13 cellular contexts compared by ENCODE assay signal in the genomic region with DNA sequence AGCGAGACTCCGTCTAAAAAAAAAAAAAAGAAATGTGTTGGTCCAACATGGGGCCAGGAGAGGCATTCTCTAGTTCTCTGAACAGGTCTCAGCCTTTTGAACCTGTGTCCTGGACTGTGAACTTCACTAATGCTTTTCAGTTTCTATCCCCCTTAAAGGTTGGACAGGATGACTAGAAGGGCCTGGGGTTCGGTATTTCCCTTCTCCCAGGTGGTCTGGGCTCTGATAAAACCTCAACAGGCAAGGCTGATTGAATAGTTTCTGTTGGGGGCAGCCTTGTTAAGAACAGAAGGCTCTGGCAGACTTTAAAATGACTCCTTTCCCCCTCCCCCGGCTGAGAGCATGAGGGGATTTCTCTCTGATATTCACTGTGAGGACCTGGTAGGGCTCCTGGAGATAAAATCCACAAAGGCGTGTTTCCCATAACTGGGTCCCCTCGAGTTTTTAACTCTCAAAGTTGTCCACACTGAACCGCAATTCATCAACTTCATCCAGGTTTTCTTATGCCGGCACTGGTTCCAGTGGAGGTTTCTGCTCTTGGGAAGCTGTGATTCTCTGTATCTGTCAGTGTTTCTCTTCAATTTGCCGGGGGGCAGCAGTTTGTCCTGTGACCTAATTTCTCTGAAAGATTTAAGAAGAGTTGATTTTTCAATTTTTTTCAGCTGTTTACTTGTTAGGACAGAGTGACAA.
DNase-seq lines count a peak whose midpoint lies in the region; ATAC-seq and TF ChIP-seq lines count a peak whose summit lies in the region.
"Had no signal": no experiment of that assay in that cellular context is flagged by ENCODE, and none has a peak within 500 bp of the region (broad histone marks: within the 10 kb centered on the region; RNA-seq: fewer than 3 reads in every experiment).

No MANE protein-coding gene starts in this region.

- no peak overlapping the region for H3K4me3 Mint-ChIP-seq in WTC11

- H3K9ac ChIP-seq in mammary epithelial cell (ENCODE audit: insufficient read depth, low read length) = no peak overlapping the region
- H3K9ac ChIP-seq: KMS-11 had no signal

- in situ Hi-C loops in mammary epithelial cell (cut with MboI; ENCODE audit: low sequenced_read_pairs in 2 of 2) = no loop called here

- no peak for TF ChIP-seq CTCF in breast epithelium (IDR thresholded peaks at IDR 0.05)
- no peak for TF ChIP-seq CTCF in mammary epithelial cell (conservative IDR thresholded peaks at IDR 0.05 in 1 of 2, IDR thresholded peaks at IDR 0.05 in 1 of 2; ENCODE audit: extremely low read depth in 1 of 2, insufficient read depth in 1 of 2, low read depth in 1 of 2, low read length in 2 of 2)
- TF ChIP-seq CTCF in WTC11 (IDR thresholded peaks at IDR 0.05) = no peak
- no peak for TF ChIP-seq CTCF in omental fat pad (IDR thresholded peaks at IDR 0.05)

- TF ChIP-seq POLR2A in breast epithelium (IDR thresholded peaks at IDR 0.05) = no peak

- peaks cover 9% of the 10 kb centered on the region for H3K4me1 Mint-ChIP-seq in WTC11

- intact Hi-C loops in breast epithelium (cut with DNase I; ENCODE audit: low total_unique reads) = no loop called here
- intact Hi-C loops in mammary epithelial cell (cut with micrococcal nuclease) = no loop called here

- DNase-seq in breast epithelium (ENCODE audit: low spot score in 2 of 2) (peak; percentile 7 to 9), mammary epithelial cell (no peak), WTC11 (ENCODE audit: low spot score) (peak; percentile 6), islet precursor cell (peak; percentile 42), omental fat pad (ENCODE audit: low spot score) (no peak), C1 segment of cervical spinal cord (lab: John Stamatoyannopoulos, UW) (no peak)
- peak; percentile 20 for DNase-seq in stimulated activated CD8-positive, alpha-beta memory T cell treated with anti-CD3 and anti-CD28 coated beads, Interleukin-4, amount 100 ng/mL, for 48 hours
- DNase-seq: NCI-H1092, NCI-H446 treated with DMSO at 0.1 percent for 48 hours, NCI-H748 treated with DMSO at 0.1 percent for 48 hours had no signal

- H3K4me1 ChIP-seq in breast epithelium (no peaks in the 10 kb centered on the region), mammary epithelial cell (ENCODE audit: insufficient read depth, low read length) (no peaks in the 10 kb centered on the region)

- ATAC-seq in WTC11 (no peak), GM21526 (IDR thresholded peaks at IDR 0.05; ENCODE audit: low FRiP score, unreplicated experiment) (no peak), omental fat pad (ENCODE audit: low FRiP score) (no peak)

- CTCF ChIA-PET in mammary epithelial cell (lab: Charles Lee; ENCODE audit: low non-redundant PET) = no interaction called here
- CTCF ChIA-PET in WTC11 (lab: Charles Lee) = no interaction called here

- H3K27me3 ChIP-seq in breast epithelium = no peaks in the 10 kb centered on the region
- no peaks in the 10 kb centered on the region for H3K27me3 ChIP-seq in mammary epithelial cell (ENCODE audit: insufficient read depth, low read length)

- H3K27me3 Mint-ChIP-seq in WTC11 (ENCODE audit: low read depth) = no peaks in the 10 kb centered on the region; the same call in 1 of the 2 replicates

- H3K36me3 ChIP-seq in breast epithelium (no peaks in the 10 kb centered on the region), mammary epithelial cell (ENCODE audit: insufficient read depth, low read length) (no peaks in the 10 kb centered on the region)

- H3K27ac ChIP-seq in breast epithelium = no peak overlapping the region
- H3K27ac ChIP-seq in mammary epithelial cell (ENCODE audit: insufficient read depth, low read depth, low read length) = no peak overlapping the region
- H3K27ac ChIP-seq: C4-2B, KMS-11 had no signal

- peaks cover 3% of the 10 kb centered on the region; the same call in 1 of the 2 replicates for H3K36me3 Mint-ChIP-seq in WTC11

- peaks cover 24% of the 10 kb centered on the region for H3K9me3 Mint-ChIP-seq in WTC11

- H4K20me1 ChIP-seq in mammary epithelial cell (ENCODE audit: insufficient read depth, low read length) = no peaks in the 10 kb centered on the region

- H3K4me3 ChIP-seq in breast epithelium (no peak overlapping the region), mammary epithelial cell (replicated peaks in 1 of 3; ENCODE audit: insufficient read depth in 1 of 3, low read depth in 2 of 3, low read length in 3 of 3) (no peak overlapping the region)

- 68% methylated on average over 7 of the region's 9 CpGs for WGBS in mammary epithelial cell (ENCODE audit: low coverage, missing lambda C conversion rate)

- H2AFZ ChIP-seq in mammary epithelial cell (ENCODE audit: low read depth, low read length) = no peak overlapping the region

- POLR2A ChIA-PET in WTC11 (lab: Charles Lee) = no interaction called here

- no peak overlapping the region for H3K27ac Mint-ChIP-seq in WTC11

- dilution Hi-C loops in mammary epithelial cell (cut with HindIII; ENCODE audit: low sequenced_read_pairs) = no loop called here

- BruUV-seq in mammary epithelial cell (replicated peaks; lab: Mats Ljungman, UMichigan) = no TSS peak

- H3K9me3 ChIP-seq in breast epithelium (no peaks in the 10 kb centered on the region), mammary epithelial cell (replicated peaks; ENCODE audit: insufficient read depth, low read length) (no peaks in the 10 kb centered on the region)

- no peak overlapping the region for H3K4me2 ChIP-seq in mammary epithelial cell (ENCODE audit: insufficient read depth, low read depth, low read length)
- H3K4me2 ChIP-seq: KMS-11 had no signal

- no peaks in the 10 kb centered on the region for H3K79me2 ChIP-seq in mammary epithelial cell (ENCODE audit: insufficient read depth, low read length)

TF ChIP-seq in WTC11, 78 proteins besides CTCF, POLR2A, EP300 and RAD21:
- TF ChIP-seq NR3C1 (CRISPR knock-in tag; conservative IDR thresholded peaks at IDR 0.05; ENCODE audit: low read depth) (no peak), TP53 (CRISPR knock-in tag; IDR thresholded peaks at IDR 0.05) (no peak)
- TF ChIP-seq, protein P1, sequence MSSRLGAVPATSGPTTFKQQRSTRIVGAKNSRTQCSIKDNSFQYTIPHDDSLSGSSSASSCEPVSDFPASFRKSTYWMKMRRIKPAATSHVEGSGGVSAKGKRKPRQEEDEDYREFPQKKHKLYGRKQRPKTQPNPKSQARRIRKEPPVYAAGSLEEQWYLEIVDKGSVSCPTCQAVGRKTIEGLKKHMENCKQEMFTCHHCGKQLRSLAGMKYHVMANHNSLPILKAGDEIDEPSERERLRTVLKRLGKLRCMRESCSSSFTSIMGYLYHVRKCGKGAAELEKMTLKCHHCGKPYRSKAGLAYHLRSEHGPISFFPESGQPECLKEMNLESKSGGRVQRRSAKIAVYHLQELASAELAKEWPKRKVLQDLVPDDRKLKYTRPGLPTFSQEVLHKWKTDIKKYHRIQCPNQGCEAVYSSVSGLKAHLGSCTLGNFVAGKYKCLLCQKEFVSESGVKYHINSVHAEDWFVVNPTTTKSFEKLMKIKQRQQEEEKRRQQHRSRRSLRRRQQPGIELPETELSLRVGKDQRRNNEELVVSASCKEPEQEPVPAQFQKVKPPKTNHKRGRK (CRISPR knock-in tag; IDR thresholded peaks at IDR 0.05; ENCODE audit: borderline replicate concordance) = no peak
TF ChIP-seq in WTC11: peak in this region for 0.

Comparison
In these comparisons a context has a peak if more than half of its experiments do, and no peak if none do; other contexts are left out.
1. DNase-seq: peak in breast epithelium (2 of 2), WTC11 (single experiment), islet precursor cell (single experiment) and stimulated activated CD8-positive, alpha-beta memory T cell treated with anti-CD3 and anti-CD28 coated beads, Interleukin-4, amount 100 ng/mL, for 48 hours (single experiment); none in mammary epithelial cell (single experiment), omental fat pad (single experiment) and C1 segment of cervical spinal cord (0 of 14).